ENCODE assay signal across 22 cellular contexts in genomic region chr17:7655541-7655840, GRCh38. TPM values are rescaled to one million over a fixed set of nuclear protein-coding genes. Genes with fewer than 3 reads are reported as not detected.
DNase-seq lines count a peak whose midpoint lies in the region; ATAC-seq, FAIRE-seq and TF ChIP-seq lines count a peak whose summit lies in the region.
"Had no signal": no experiment of that assay in that cellular context is flagged by ENCODE, and none has a peak within 500 bp of the region (broad histone marks: within the 10 kb centered on the region; RNA-seq: fewer than 3 reads in every experiment).

No MANE protein-coding gene starts in this region.

- H3K9me3 Mint-ChIP-seq in stimulated activated naive B cell treated with anti-CD40 and anti-IgM and Interleukin-4, amounts not matched to agents 10 μg/mL and 1 μg/mL and 100 μg/mL, for 72 hours = no peaks in the 10 kb centered on the region
- H3K9me3 Mint-ChIP-seq in activated naive CD4-positive, alpha-beta T cell treated with anti-CD3 and anti-CD28 coated beads, Interleukin-2, amount 50 U/mL, for 72 hours = no peaks in the 10 kb centered on the region
- peaks cover 0 to 1% (median 0%) of the 10 kb centered on the region in 8 donors for H3K9me3 Mint-ChIP-seq in CD4-positive, alpha-beta memory T cell
- H3K9me3 Mint-ChIP-seq: CD4-positive, CD25-positive, alpha-beta regulatory T cell; IgD-negative memory B cell had no signal

- no peak for TF ChIP-seq EP300 in H1 (IDR thresholded peaks at IDR 0.05; ENCODE audit: borderline replicate concordance in 1 of 2, low read depth in 2 of 2, low read length in 2 of 2)

- peak in 1 of 2 donors; percentile 13 for ATAC-seq in stimulated activated naive B cell treated with anti-CD40 and anti-IgM and Interleukin-4, amounts not matched to agents 10 μg/mL and 1 μg/mL and 100 μg/mL, for 72 hours (replicated peaks)
- no peak for ATAC-seq in activated naive CD4-positive, alpha-beta T cell treated with anti-CD3 and anti-CD28 coated beads, Interleukin-2, amount 50 U/mL, for 72 hours
- ATAC-seq: PC-3, SK-N-SH treated with all-trans-retinoic acid at 6 μM for 48 hours had no signal

- peak overlapping the region; percentile 89; the same call in 1 of the 2 replicates for H2BK12ac ChIP-seq in H1 (ENCODE audit: low read depth, low read length)

- WGBS in H1 (ENCODE audit: extremely low coverage in 1 of 2, insufficient coverage in 1 of 2, insufficient read length in 1 of 2, insufficient replicate concordance in 2 of 2, low coverage in 1 of 2, low lambda C conversion rate in 2 of 2, missing lambda C conversion rate in 1 of 2), 2 experiments = 95% methylated on average over 15 of the region's 17 CpGs; no CpG with 5 or more reads in 1 of the 2 experiments

- H3K36me3 ChIP-seq in H7 (replicated peaks; ENCODE audit: control insufficient read depth, insufficient read depth, low read length) = no peaks in the 10 kb centered on the region; the same call in 1 of the 2 replicates
- H3K36me3 ChIP-seq in H1 (ENCODE audit: control insufficient read depth in 2 of 4, insufficient read depth in 4 of 4, low read length in 3 of 4) = no peaks in the 10 kb centered on the region; a peak in 2 of 8 replicates
- no peaks in the 10 kb centered on the region for H3K36me3 ChIP-seq in CD4-positive, alpha-beta memory T cell (ENCODE audit: insufficient read depth, low read length)
- H3K36me3 ChIP-seq: HAP-1, MG63 had no signal

- intact Hi-C loops in CD4-positive, alpha-beta memory T cell (cut with micrococcal nuclease) = no loop called here

- H3K23me2 ChIP-seq in H1 (ENCODE audit: low read depth, low read length) = peaks cover 18% of the 10 kb centered on the region

- H3K79me2 ChIP-seq in H1 (ENCODE audit: control insufficient read depth in 1 of 2, insufficient read depth in 2 of 2, low read length in 2 of 2) = no peaks in the 10 kb centered on the region

- TF ChIP-seq RAD21 in H1 (IDR thresholded peaks at IDR 0.05 in 1 of 2, conservative IDR thresholded peaks at IDR 0.05 in 1 of 2; ENCODE audit: low read depth in 2 of 2, low read length in 2 of 2) = no peak

- H2BK5ac ChIP-seq in H1 (ENCODE audit: low read depth, low read length) = no peak overlapping the region

- H3K27me3 Mint-ChIP-seq in stimulated activated naive B cell treated with anti-CD40 and anti-IgM and Interleukin-4, amounts not matched to agents 10 μg/mL and 1 μg/mL and 100 μg/mL, for 72 hours = peaks cover 37 to 39% of the 10 kb centered on the region in 2 donors
- peaks cover 5 to 14% of the 10 kb centered on the region in 2 donors for H3K27me3 Mint-ChIP-seq in CD4-positive, alpha-beta memory T cell

- H3K36me3 Mint-ChIP-seq in stimulated activated naive B cell treated with anti-CD40 and anti-IgM and Interleukin-4, amounts not matched to agents 10 μg/mL and 1 μg/mL and 100 μg/mL, for 72 hours = no peaks in the 10 kb centered on the region
- no peaks in the 10 kb centered on the region for H3K36me3 Mint-ChIP-seq in activated naive CD4-positive, alpha-beta T cell treated with anti-CD3 and anti-CD28 coated beads, Interleukin-2, amount 50 U/mL, for 72 hours
- H3K36me3 Mint-ChIP-seq in CD4-positive, alpha-beta memory T cell = no peaks in the 10 kb centered on the region
- H3K36me3 Mint-ChIP-seq: CD4-positive, CD25-positive, alpha-beta regulatory T cell; IgD-negative memory B cell had no signal

- CTCF ChIA-PET in H1 (lab: Charles Lee; ENCODE audit: partially characterized antibody) = interaction anchor here (0.6 to 18.2 kb wide), 4 partner anchors 16 to 88 kb away, joined by 3 to 211 read pairs (median 101); partner anchors contain the start of gene SHBG
- CTCF ChIA-PET in CD4-positive, alpha-beta memory T cell (lab: Charles Lee; ENCODE audit: partially characterized antibody) = no interaction called here

- H2BK20ac ChIP-seq in H1 (ENCODE audit: low read length) = no peak overlapping the region

- H3K27me3 ChIP-seq in H7 (ENCODE audit: control insufficient read depth, insufficient read depth, low read length) (peaks cover 24% of the 10 kb centered on the region), H1 (replicated peaks in 1 of 4; ENCODE audit: control insufficient read depth in 3 of 4, extremely low read depth in 1 of 4, insufficient read depth in 3 of 4, low read length in 3 of 4) (peaks cover 0 to 11% (median 4%) of the 10 kb centered on the region in 4 experiments; a peak in 3 of 7 replicates)
- peaks cover 6% of the 10 kb centered on the region for H3K27me3 ChIP-seq in CD4-positive, alpha-beta memory T cell (ENCODE audit: insufficient read depth, low read length)
- H3K27me3 ChIP-seq: MG63 had no signal

- POLR2A ChIA-PET in H1 (lab: Charles Lee; ENCODE audit: partially characterized antibody) = interaction anchor here (1.3 to 79.4 kb wide), 4 partner anchors 11 to 66 kb away, joined by 4 to 2272 read pairs (median 1138); partner anchors contain the start of genes ATP1B2, FXR2, SAT2 and SHBG
- POLR2A ChIA-PET in CD4-positive, alpha-beta memory T cell (lab: Charles Lee; ENCODE audit: partially characterized antibody) = no interaction called here

- H3K4me2 ChIP-seq in H1 (ENCODE audit: insufficient read depth in 1 of 2, low read depth in 2 of 2, low read length in 2 of 2) = no peak overlapping the region

- 0 out of 2 replicates have a peak overlapping the region, but pooled peaks have one; percentile 41 for H2AK5ac ChIP-seq in H1 (ENCODE audit: low read depth, low read length)

- TF ChIP-seq POLR2A in H1 (IDR thresholded peaks at IDR 0.05; ENCODE audit: control extremely low read depth in 1 of 2, low read depth in 2 of 2, low read length in 2 of 2) = no peak

- peaks cover 0 to 2% of the 10 kb centered on the region in 2 experiments for H4K20me1 ChIP-seq in H1 (replicated peaks in 1 of 2; ENCODE audit: control insufficient read depth in 1 of 2, insufficient read depth in 2 of 2, low read length in 2 of 2)

- H3K27ac Mint-ChIP-seq in stimulated activated naive B cell treated with anti-CD40 and anti-IgM and Interleukin-4, amounts not matched to agents 10 μg/mL and 1 μg/mL and 100 μg/mL, for 72 hours = no peak overlapping the region
- H3K27ac Mint-ChIP-seq in activated naive CD4-positive, alpha-beta T cell treated with anti-CD3 and anti-CD28 coated beads, Interleukin-2, amount 50 U/mL, for 72 hours = no peak overlapping the region
- no peak overlapping the region for H3K27ac Mint-ChIP-seq in CD4-positive, alpha-beta memory T cell
- H3K27ac Mint-ChIP-seq: CD4-positive, CD25-positive, alpha-beta regulatory T cell had no signal

- H3K9ac ChIP-seq in H1 (replicated peaks in 1 of 4; ENCODE audit: extremely low read depth in 1 of 4, low read depth in 3 of 4, low read length in 3 of 4) = no peak overlapping the region

- DNase-seq in D341Med (ENCODE audit: low spot score) (peak; percentile 3), H7 (peak; percentile 19), H1 (ENCODE audit: low read depth in 1 of 2, low spot score in 2 of 2) (no peak)
- DNase-seq in stimulated activated naive B cell treated with anti-CD40 and anti-IgM and Interleukin-4, amounts not matched to agents 10 μg/mL and 1 μg/mL and 100 μg/mL, for 72 hours = peak; percentile 20
- no peak for DNase-seq in activated naive CD4-positive, alpha-beta T cell treated with anti-CD3 and anti-CD28 coated beads, Interleukin-2, amount 50 U/mL, for 72 hours (ENCODE audit: low spot score in 2 of 2)
- no peak for DNase-seq in CD4-positive, alpha-beta memory T cell
- no peak for DNase-seq in stimulated activated CD4-positive, alpha-beta T cell treated with anti-CD3 and anti-CD28 coated beads, Interleukin-1b, Interleukin-23, amount 100 ng/mL, for 48 hours
- DNase-seq: CD4-positive, CD25-positive, alpha-beta regulatory T cell; DMS53; Kasumi-1; MG63; NCI-H1048; NCI-H1436; NCI-H1930; NCI-H345; NCI-H526; PC-3; RPMI8226; SIG-M5 had no signal

- H3K23ac ChIP-seq in H1 (ENCODE audit: insufficient read length) = no peak overlapping the region

- H3K4ac ChIP-seq in H1 (replicated peaks; ENCODE audit: insufficient read length, low read depth, low read length) = no peak overlapping the region

- peaks cover 10 to 20% of the 10 kb centered on the region in 2 donors for H3K4me1 Mint-ChIP-seq in stimulated activated naive B cell treated with anti-CD40 and anti-IgM and Interleukin-4, amounts not matched to agents 10 μg/mL and 1 μg/mL and 100 μg/mL, for 72 hours
- H3K4me1 Mint-ChIP-seq in CD4-positive, alpha-beta memory T cell = peaks cover 2 to 8% (median 7%) of the 10 kb centered on the region in 4 donors

- no peak for TF ChIP-seq CTCF in H1 (IDR thresholded peaks at IDR 0.05; ENCODE audit: control extremely low read depth in 1 of 3, insufficient read depth in 1 of 3, low read depth in 1 of 3, low read length in 3 of 3)

- peak overlapping the region; percentile 62; the same call in 1 of the 2 replicates for H2BK15ac ChIP-seq in H1 (ENCODE audit: low read length)

- no peak overlapping the region for H3K27ac ChIP-seq in H1 (ENCODE audit: low read depth, low read length)
- H3K27ac ChIP-seq in CD4-positive, alpha-beta memory T cell (ENCODE audit: low read depth, low read length) = no peak overlapping the region

- H3K4me3 ChIP-seq in H7 (ENCODE audit: insufficient read depth, low read depth, low read length) (no peak overlapping the region), H1 (ENCODE audit: extremely low read depth in 1 of 4, insufficient read depth in 2 of 4, low read depth in 3 of 4, low read length in 4 of 4) (no peak overlapping the region)
- H3K4me3 ChIP-seq in CD4-positive, alpha-beta memory T cell (ENCODE audit: low read length in 2 of 2) = no peak overlapping the region
- H3K4me3 ChIP-seq: HAP-1, MG63 had no signal

- no peaks in the 10 kb centered on the region for H3K79me1 ChIP-seq in H1 (ENCODE audit: low read depth, low read length)

- H2BK120ac ChIP-seq in H1 (replicated peaks; ENCODE audit: low read depth, low read length) = no peak overlapping the region

- H3K4me1 ChIP-seq in H1 (replicated peaks in 1 of 4; ENCODE audit: control insufficient read depth in 3 of 4, insufficient read depth in 4 of 4, low read length in 3 of 4) = peaks cover 9 to 18% (median 13%) of the 10 kb centered on the region in 4 experiments
- H3K4me1 ChIP-seq in CD4-positive, alpha-beta memory T cell (ENCODE audit: insufficient read depth, low read length) = peaks cover 12% of the 10 kb centered on the region

- no peaks in the 10 kb centered on the region for H3K9me3 ChIP-seq in H1 (ENCODE audit: insufficient read depth in 2 of 2, low read depth in 1 of 2, low read length in 1 of 2)
- no peaks in the 10 kb centered on the region for H3K9me3 ChIP-seq in CD4-positive, alpha-beta memory T cell (ENCODE audit: control insufficient read depth in 1 of 2, low read length in 2 of 2)
- H3K9me3 ChIP-seq: HAP-1, MG63 had no signal

- no peak overlapping the region for H3K4me3 Mint-ChIP-seq in stimulated activated naive B cell treated with anti-CD40 and anti-IgM and Interleukin-4, amounts not matched to agents 10 μg/mL and 1 μg/mL and 100 μg/mL, for 72 hours
- H3K4me3 Mint-ChIP-seq in CD4-positive, alpha-beta memory T cell = no peak overlapping the region
- H3K4me3 Mint-ChIP-seq: CD4-positive, CD25-positive, alpha-beta regulatory T cell had no signal

- H4K5ac ChIP-seq in H1 (ENCODE audit: insufficient read length, low read depth, low read length) = no peak overlapping the region

- H4K8ac ChIP-seq in H1 (ENCODE audit: extremely low read depth, insufficient read depth, low read length) = no peak overlapping the region

- no peak overlapping the region for H3K56ac ChIP-seq in H1 (replicated peaks; ENCODE audit: insufficient read length, low read depth, low read length)

- H2AFZ ChIP-seq in H1 (ENCODE audit: low read length) = no peak overlapping the region

- no peak overlapping the region for H3K18ac ChIP-seq in H1 (ENCODE audit: extremely low read depth, low read length)

- H4K91ac ChIP-seq in H1 (replicated peaks; ENCODE audit: insufficient read length, low read length) = peak overlapping the region; percentile 25

- no peak overlapping the region for H3K14ac ChIP-seq in H1 (ENCODE audit: insufficient read length)

- FAIRE-seq in H1 (lab: Jason Lieb, UNC) = no peak

RNA-seq across cellular contexts. Expression of gene ATP1B2, which starts 4.8 kb away (rescaled TPM):
- total RNA-seq in H7 (2014; rRNA removed; shearing (Covaris generic)) = 1.6 and 7.0 TPM in 2 replicates
- 19.8 and 21.0 TPM in 2 replicates for total RNA-seq in H1 (2021; fragmentation: NEBNext Ultra II Directional; extraction: Animal tissue kit (Norgen Biotek cat#: 25700))
- polyA plus RNA-seq in H1 (2011; rRNA removed) = 9.1 and 12.6 TPM in 2 replicates
- polyA plus RNA-seq in H1 (2011; cell fraction: cytosol; rRNA removed) = 4.0 TPM
- 10.8 TPM for polyA plus RNA-seq in H1 (2011; cell fraction: nucleus; rRNA removed)
- polyA plus RNA-seq in H1 (2012, experiment 1 of 2) = 14.7 to 25.4 TPM (median 20.2 TPM) in 4 replicates
- polyA plus RNA-seq in H1 (2012, experiment 2 of 2) = 18.6 TPM
- 36.4 TPM for polyA plus RNA-seq in H1 (2013, experiment 1 of 2)
- polyA plus RNA-seq in H1 (2013, experiment 2 of 2) = 38.8 TPM
- 12.0 and 12.6 TPM in 2 replicates for polyA minus RNA-seq in H1 (2011; rRNA and poly(A)+ RNA removed)
- polyA minus RNA-seq in H1 (2011; cell fraction: cytosol; rRNA and poly(A)+ RNA removed) = 19.2 TPM
- polyA minus RNA-seq in H1 (2011; cell fraction: nucleus; rRNA and poly(A)+ RNA removed) = 9.9 TPM
- total RNA-seq in activated naive CD4-positive, alpha-beta T cell treated with anti-CD3 and anti-CD28 coated beads, Interleukin-2, amount 50 U/mL, for 72 hours = under 1 TPM in 1 of 2 donors, not detected in 1; 0.25 TPM
- under 1 TPM; 0.22 to 0.52 TPM for total RNA-seq in CD4-positive, alpha-beta memory T cell
- not detected for polyA plus RNA-seq in CD4-positive, alpha-beta memory T cell
- total RNA-seq: CD4-positive, CD25-positive, alpha-beta regulatory T cell; PC-3 had no signal
- polyA plus RNA-seq: CD4-positive, CD25-positive, alpha-beta regulatory T cell; IgD-negative memory B cell had no signal

RNA-seq across cellular contexts. Expression of gene SHBG, which starts 25.6 kb away (rescaled TPM):
- 0.35 and 1.5 TPM in 2 replicates for total RNA-seq in H7 (2014; rRNA removed; shearing (Covaris generic))
- total RNA-seq in H1 (2021; fragmentation: NEBNext Ultra II Directional; extraction: Animal tissue kit (Norgen Biotek cat#: 25700)) = 0.69 and 1.2 TPM in 2 replicates
- 1.1 and 1.3 TPM in 2 replicates for polyA plus RNA-seq in H1 (2011; rRNA removed)
- 1.2 TPM for polyA plus RNA-seq in H1 (2011; cell fraction: cytosol; rRNA removed)
- polyA plus RNA-seq in H1 (2011; cell fraction: nucleus; rRNA removed) = 2.9 TPM
- polyA plus RNA-seq in H1 (2012, experiment 1 of 2) = 0.87 to 1.8 TPM (median 1.3 TPM) in 4 replicates
- 2.1 TPM for polyA plus RNA-seq in H1 (2012, experiment 2 of 2)
- 0.49 TPM for polyA plus RNA-seq in H1 (2013, experiment 1 of 2)
- polyA plus RNA-seq in H1 (2013, experiment 2 of 2) = 0.66 TPM
- 1.3 and 1.6 TPM in 2 replicates for polyA minus RNA-seq in H1 (2011; rRNA and poly(A)+ RNA removed)
- not detected for polyA minus RNA-seq in H1 (2011; cell fraction: cytosol; rRNA and poly(A)+ RNA removed)
- 0.70 TPM for polyA minus RNA-seq in H1 (2011; cell fraction: nucleus; rRNA and poly(A)+ RNA removed)
- total RNA-seq in activated naive CD4-positive, alpha-beta T cell treated with anti-CD3 and anti-CD28 coated beads, Interleukin-2, amount 50 U/mL, for 72 hours = under 1 TPM in 1 of 2 donors, not detected in 1; 0.50 TPM
- not detected for total RNA-seq in CD4-positive, alpha-beta memory T cell
- polyA plus RNA-seq in CD4-positive, alpha-beta memory T cell = not detected
- total RNA-seq: CD4-positive, CD25-positive, alpha-beta regulatory T cell; PC-3 had no signal
- polyA plus RNA-seq: CD4-positive, CD25-positive, alpha-beta regulatory T cell; IgD-negative memory B cell had no signal

RNA-seq across cellular contexts. Expression of gene SAT2, which starts 27.9 kb away (rescaled TPM):
- total RNA-seq in H7 (2014; rRNA removed; shearing (Covaris generic)) = 45.5 and 55.8 TPM in 2 replicates
- 72.3 and 75.3 TPM in 2 replicates for total RNA-seq in H1 (2021; fragmentation: NEBNext Ultra II Directional; extraction: Animal tissue kit (Norgen Biotek cat#: 25700))
- 36.4 and 36.5 TPM in 2 replicates for polyA plus RNA-seq in H1 (2011; rRNA removed)
- 46.4 TPM for polyA plus RNA-seq in H1 (2011; cell fraction: cytosol; rRNA removed)
- polyA plus RNA-seq in H1 (2011; cell fraction: nucleus; rRNA removed) = 63.4 TPM
- polyA plus RNA-seq in H1 (2012, experiment 1 of 2) = 98.6 to 121 TPM (median 104 TPM) in 4 replicates
- 96.8 TPM for polyA plus RNA-seq in H1 (2012, experiment 2 of 2)
- 77.9 TPM for polyA plus RNA-seq in H1 (2013, experiment 1 of 2)
- polyA plus RNA-seq in H1 (2013, experiment 2 of 2) = 70.6 TPM
- 11.9 and 15.4 TPM in 2 replicates for polyA minus RNA-seq in H1 (2011; rRNA and poly(A)+ RNA removed)
- polyA minus RNA-seq in H1 (2011; cell fraction: cytosol; rRNA and poly(A)+ RNA removed) = 14.3 TPM
- polyA minus RNA-seq in H1 (2011; cell fraction: nucleus; rRNA and poly(A)+ RNA removed) = 9.5 TPM
- 10 to 100 TPM; 24.4 to 49.6 TPM for total RNA-seq in activated naive CD4-positive, alpha-beta T cell treated with anti-CD3 and anti-CD28 coated beads, Interleukin-2, amount 50 U/mL, for 72 hours
- 10 to 100 TPM; 65.8 to 76.9 TPM for total RNA-seq in CD4-positive, alpha-beta memory T cell
- polyA plus RNA-seq in CD4-positive, alpha-beta memory T cell = 10 to 100 TPM; 27.0 to 50.8 TPM

RNA-seq across cellular contexts. Expression of gene TP53, which starts 31.8 kb away (rescaled TPM):
- total RNA-seq in H7 (2014; rRNA removed; shearing (Covaris generic)) = 97.5 and 99.4 TPM in 2 replicates
- 198 and 210 TPM in 2 replicates for total RNA-seq in H1 (2021; fragmentation: NEBNext Ultra II Directional; extraction: Animal tissue kit (Norgen Biotek cat#: 25700))
- polyA plus RNA-seq in H1 (2011; rRNA removed) = 143 and 149 TPM in 2 replicates
- 84.3 TPM for polyA plus RNA-seq in H1 (2011; cell fraction: cytosol; rRNA removed)
- 102 TPM for polyA plus RNA-seq in H1 (2011; cell fraction: nucleus; rRNA removed)
- polyA plus RNA-seq in H1 (2012, experiment 1 of 2) = 174 to 217 TPM (median 194 TPM) in 4 replicates
- 263 TPM for polyA plus RNA-seq in H1 (2012, experiment 2 of 2)
- polyA plus RNA-seq in H1 (2013, experiment 1 of 2) = 192 TPM
- polyA plus RNA-seq in H1 (2013, experiment 2 of 2) = 190 TPM
- polyA minus RNA-seq in H1 (2011; rRNA and poly(A)+ RNA removed) = 136 TPM in 2 replicates
- 107 TPM for polyA minus RNA-seq in H1 (2011; cell fraction: cytosol; rRNA and poly(A)+ RNA removed)
- 55.7 TPM for polyA minus RNA-seq in H1 (2011; cell fraction: nucleus; rRNA and poly(A)+ RNA removed)
- total RNA-seq in activated naive CD4-positive, alpha-beta T cell treated with anti-CD3 and anti-CD28 coated beads, Interleukin-2, amount 50 U/mL, for 72 hours = 100 to 1,000 TPM in 1 of 2 donors, 10 to 100 TPM in 1; 78.4 to 147 TPM
- total RNA-seq in CD4-positive, alpha-beta memory T cell = 10 to 100 TPM; 89.1 to 97.4 TPM
- polyA plus RNA-seq in CD4-positive, alpha-beta memory T cell = 10 to 100 TPM; 15.9 to 35.3 TPM

RNA-seq across cellular contexts. Expression of gene WRAP53, which starts 32.8 kb away (rescaled TPM):
- total RNA-seq in H7 (2014; rRNA removed; shearing (Covaris generic)) = 32.9 and 41.3 TPM in 2 replicates
- 29.3 and 30.1 TPM in 2 replicates for total RNA-seq in H1 (2021; fragmentation: NEBNext Ultra II Directional; extraction: Animal tissue kit (Norgen Biotek cat#: 25700))
- 29.2 and 38.4 TPM in 2 replicates for polyA plus RNA-seq in H1 (2011; rRNA removed)
- 24.4 TPM for polyA plus RNA-seq in H1 (2011; cell fraction: cytosol; rRNA removed)
- polyA plus RNA-seq in H1 (2011; cell fraction: nucleus; rRNA removed) = 42.9 TPM
- 23.4 to 35.3 TPM (median 32.4 TPM) in 4 replicates for polyA plus RNA-seq in H1 (2012, experiment 1 of 2)
- polyA plus RNA-seq in H1 (2012, experiment 2 of 2) = 38.6 TPM
- 21.8 TPM for polyA plus RNA-seq in H1 (2013, experiment 1 of 2)
- polyA plus RNA-seq in H1 (2013, experiment 2 of 2) = 19.4 TPM
- polyA minus RNA-seq in H1 (2011; rRNA and poly(A)+ RNA removed) = 14.3 and 16.1 TPM in 2 replicates
- 12.0 TPM for polyA minus RNA-seq in H1 (2011; cell fraction: cytosol; rRNA and poly(A)+ RNA removed)
- polyA minus RNA-seq in H1 (2011; cell fraction: nucleus; rRNA and poly(A)+ RNA removed) = 10.0 TPM
- 10 to 100 TPM; 16.4 to 23.5 TPM for total RNA-seq in activated naive CD4-positive, alpha-beta T cell treated with anti-CD3 and anti-CD28 coated beads, Interleukin-2, amount 50 U/mL, for 72 hours
- total RNA-seq in CD4-positive, alpha-beta memory T cell = 10 to 100 TPM; 11.9 to 12.5 TPM
- 10 to 100 TPM in 1 of 2 donors, 1 to 10 TPM in 1; 9.8 to 13.1 TPM for polyA plus RNA-seq in CD4-positive, alpha-beta memory T cell

Comparison
In these comparisons a context has a peak if more than half of its experiments do, and no peak if none do; other contexts are left out.
1. DNase-seq: peak in D341Med (single experiment), H7 (single experiment) and stimulated activated naive B cell treated with anti-CD40 and anti-IgM and Interleukin-4, amounts not matched to agents 10 μg/mL and 1 μg/mL and 100 μg/mL, for 72 hours (single experiment); none in H1 (0 of 2), activated naive CD4-positive, alpha-beta T cell treated with anti-CD3 and anti-CD28 coated beads, Interleukin-2, amount 50 U/mL, for 72 hours (0 of 2), CD4-positive, alpha-beta memory T cell (0 of 5) and stimulated activated CD4-positive, alpha-beta T cell treated with anti-CD3 and anti-CD28 coated beads, Interleukin-1b, Interleukin-23, amount 100 ng/mL, for 48 hours (single experiment).